ENCODE assay signal across 20 cellular contexts in genomic region chr6:160358225-160359119, GRCh38. TPM values are rescaled to one million over a fixed set of nuclear protein-coding genes. Genes with fewer than 3 reads are reported as not detected.
"Had no signal": no experiment of that assay in that cellular context is flagged by ENCODE, and none has a peak within 500 bp of the region (broad histone marks: within the 10 kb centered on the region; RNA-seq: fewer than 3 reads in every experiment).

No MANE protein-coding gene starts in this region.

- H3K27ac Mint-ChIP-seq: activated naive CD4-positive, alpha-beta T cell treated with anti-CD3 and anti-CD28 coated beads, Interleukin-2, amount 50 U/mL, for 72 hours; activated T-helper 1 cell treated with anti-CD3 and anti-CD28 coated beads, Interleukin-12 subunit alpha, Interleukin-12 subunit beta, Interleukin-2, Interleukin-4 antibody, amounts not matched to agents 30 ng/mL and 10 ng/mL and 1 ng/mL, durations not matched to agents 14 hours and 24 hours and 36 hours; effector memory CD8-positive, alpha-beta T cell; nephron progenitor cell had no signal

- H3K36me3 Mint-ChIP-seq: activated naive CD4-positive, alpha-beta T cell treated with anti-CD3 and anti-CD28 coated beads, Interleukin-2, amount 50 U/mL, for 72 hours had no signal

- H3K4me3 Mint-ChIP-seq: activated T-helper 1 cell treated with anti-CD3 and anti-CD28 coated beads, Interleukin-12 subunit alpha, Interleukin-12 subunit beta, Interleukin-2, Interleukin-4 antibody, amounts not matched to agents 30 ng/mL and 10 ng/mL and 1 ng/mL, durations not matched to agents 14 hours and 24 hours and 36 hours; effector memory CD8-positive, alpha-beta T cell; nephron progenitor cell had no signal

- H3K4me1 Mint-ChIP-seq: nephron progenitor cell had no signal

- H3K9me3 Mint-ChIP-seq: activated naive CD4-positive, alpha-beta T cell treated with anti-CD3 and anti-CD28 coated beads, Interleukin-2, amount 50 U/mL, for 72 hours; activated T-helper 1 cell treated with anti-CD3 and anti-CD28 coated beads, Interleukin-12 subunit alpha, Interleukin-12 subunit beta, Interleukin-2, Interleukin-4 antibody, amounts not matched to agents 30 ng/mL and 10 ng/mL and 1 ng/mL, durations not matched to agents 14 hours and 24 hours and 36 hours; effector memory CD8-positive, alpha-beta T cell; nephron progenitor cell had no signal

- ATAC-seq: activated naive CD4-positive, alpha-beta T cell treated with anti-CD3 and anti-CD28 coated beads, Interleukin-2, amount 50 U/mL, for 72 hours; effector memory CD8-positive, alpha-beta T cell; left colon; right cardiac atrium; stimulated activated naive CD8-positive, alpha-beta T cell treated with anti-CD3 and anti-CD28 coated beads, Interleukin-15, Interleukin-2, amounts not matched to agents 100 U/mL and 50 U/mL, for 24 hours had no signal

- DNase-seq: activated CD4-positive, alpha-beta T cell treated with anti-CD3 and anti-CD28 coated beads for 1 hour; activated CD4-positive, alpha-beta T cell treated with anti-CD3 and anti-CD28 coated beads, Interleukin-2, amount 50 U/mL, for 48 hours; activated gamma-delta T cell treated with Interleukin-2 at 50 U/mL for 16 hours; activated T-cell treated with anti-CD3 and anti-CD28 coated beads for 4 hours; adrenal gland; effector memory CD8-positive, alpha-beta T cell; esophagus squamous epithelium; left colon; midbrain; nephron progenitor cell; nucleus accumbens; posterior cingulate gyrus; stimulated activated naive CD8-positive, alpha-beta T cell treated with anti-CD3 and anti-CD28 coated beads, Interleukin-15, Interleukin-2, amounts not matched to agents 100 U/mL and 50 U/mL, for 24 hours; substantia nigra; T-helper 2 cell; transverse colon had no signal

RNA-seq across cellular contexts. Expression of gene SLC22A3, which starts 10.3 kb away (rescaled TPM):
- total RNA-seq: activated naive CD4-positive, alpha-beta T cell treated with anti-CD3 and anti-CD28 coated beads, Interleukin-2, amount 50 U/mL, for 72 hours; activated T-helper 1 cell treated with anti-CD3 and anti-CD28 coated beads, Interleukin-12 subunit alpha, Interleukin-12 subunit beta, Interleukin-2, Interleukin-4 antibody, amounts not matched to agents 30 ng/mL and 10 ng/mL and 1 ng/mL, durations not matched to agents 14 hours and 24 hours and 36 hours; dermis microvascular lymphatic vessel endothelial cell had no signal
